ENCODE assay signal across 5 cellular contexts in the genomic region with DNA sequence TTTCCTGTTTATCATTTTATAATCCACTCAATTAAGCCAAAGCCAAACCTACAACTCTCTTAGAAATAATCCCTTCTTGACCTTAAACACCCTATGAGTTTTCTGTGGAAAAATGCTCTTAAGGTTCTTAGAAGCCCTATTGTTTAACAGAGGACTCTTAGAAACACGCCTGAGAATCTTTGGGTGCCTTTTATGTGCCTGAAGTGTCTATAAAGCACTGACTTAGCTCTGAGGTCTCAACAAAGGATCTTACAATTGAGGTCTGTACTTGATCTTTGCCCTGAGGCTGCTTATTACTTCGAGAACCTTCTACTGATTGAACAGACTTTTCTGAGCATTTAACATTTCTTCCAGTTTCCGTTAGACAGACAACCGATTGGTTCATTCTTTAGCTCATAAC.
"Had no signal": no experiment of that assay in that cellular context is flagged by ENCODE, and none has a peak within 500 bp of the region (broad histone marks: within the 10 kb centered on the region; RNA-seq: fewer than 3 reads in every experiment).

No MANE protein-coding gene starts in this region.

- DNase-seq: GM23248, GOT3, H7, HCEC 1CT, KBM-7 had no signal

- H3K4me3 ChIP-seq: GM23248 had no signal
